Comparison of ENCODE assay signal across 24 cellular contexts in genomic region chr13:112854321-112854720, GRCh38.
"Had no signal": no experiment of that assay in that cellular context is flagged by ENCODE, and none has a peak within 500 bp of the region (broad histone marks: within the 10 kb centered on the region; RNA-seq: fewer than 3 reads in every experiment).

No MANE protein-coding gene starts in this region.

- DNase-seq: dermis blood vessel endothelial cell; effector memory CD4-positive, alpha-beta T cell; erythroblast; esophagus squamous epithelium; foreskin melanocyte; kidney; mammary epithelial cell; natural killer cell; pancreas; right lobe of liver; small intestine; stimulated activated CD4-positive, alpha-beta T cell treated with anti-CD3 and anti-CD28 coated beads, Interleukin-12 subunit alpha, Interleukin-12 subunit beta, amount 100 ng/mL, for 4 hours; stimulated activated CD4-positive, alpha-beta T cell treated with anti-CD3 and anti-CD28 coated beads, Interleukin-1b, Interleukin-23, amount 100 ng/mL, for 48 hours; stimulated activated CD4-positive, alpha-beta T cell treated with anti-CD3 and anti-CD28 coated beads, Interleukin-4, amount 100 ng/mL, for 1 hour; stimulated activated CD8-positive, alpha-beta memory T cell treated with anti-CD3 and anti-CD28 coated beads, Interleukin-4, amount 100 ng/mL, for 48 hours; stimulated activated naive CD4-positive, alpha-beta T cell; stimulated activated naive CD8-positive, alpha-beta T cell treated with anti-CD3 and anti-CD28 coated beads, Interleukin-15, amount 100 ng/mL, for 72 hours; transverse colon had no signal

- H3K4me3 Mint-ChIP-seq: natural killer cell; stimulated activated naive CD8-positive, alpha-beta T cell treated with anti-CD3 and anti-CD28 coated beads, Interleukin-15, amount 100 ng/mL, for 72 hours had no signal

- H3K4me3 ChIP-seq: coronary artery, esophagus squamous epithelium, pancreas, right lobe of liver, suprapubic skin, transverse colon, vagina had no signal

- H3K9me3 Mint-ChIP-seq: natural killer cell; stimulated activated naive CD8-positive, alpha-beta T cell treated with anti-CD3 and anti-CD28 coated beads, Interleukin-15, amount 100 ng/mL, for 72 hours had no signal

- H3K9me3 ChIP-seq: esophagus squamous epithelium, neutrophil, pancreas, right lobe of liver, suprapubic skin, transverse colon, vagina had no signal

- H3K27me3 ChIP-seq: esophagus squamous epithelium, neutrophil, pancreas, right lobe of liver, suprapubic skin, transverse colon, vagina had no signal

- H3K4me1 ChIP-seq: pancreas, right lobe of liver, suprapubic skin, transverse colon, vagina had no signal

- ATAC-seq: left lobe of liver; natural killer cell; pancreas; right lobe of liver; stimulated activated naive CD8-positive, alpha-beta T cell treated with anti-CD3 and anti-CD28 coated beads, Interleukin-15, amount 100 ng/mL, for 72 hours had no signal

- H3K27ac ChIP-seq: coronary artery, esophagus squamous epithelium, neutrophil, pancreas, right lobe of liver, suprapubic skin, transverse colon, vagina had no signal

- H3K27me3 Mint-ChIP-seq: progenitor cell of endocrine pancreas; stimulated activated naive CD8-positive, alpha-beta T cell treated with anti-CD3 and anti-CD28 coated beads, Interleukin-15, amount 100 ng/mL, for 72 hours had no signal

- H3K27ac Mint-ChIP-seq: natural killer cell; progenitor cell of endocrine pancreas; stimulated activated naive CD8-positive, alpha-beta T cell treated with anti-CD3 and anti-CD28 coated beads, Interleukin-15, amount 100 ng/mL, for 72 hours had no signal
